ENCODE assay signal across 23 cellular contexts in genomic region chr9:101478906-101479305, GRCh38. TPM values are rescaled to one million over a fixed set of nuclear protein-coding genes. Genes with fewer than 3 reads are reported as not detected.
DNase-seq lines count a peak whose midpoint lies in the region; ATAC-seq, FAIRE-seq and TF ChIP-seq lines count a peak whose summit lies in the region.
"Had no signal": no experiment of that assay in that cellular context is flagged by ENCODE, and none has a peak within 500 bp of the region (broad histone marks: within the 10 kb centered on the region; RNA-seq: fewer than 3 reads in every experiment).

No MANE protein-coding gene starts in this region.

- ATAC-seq in SK-N-SH treated with all-trans-retinoic acid at 6 μM for 48 hours: 0 out of 3 replicates have a peak, but pooled peaks have one; percentile 16
- peak; percentile 12; the same call in 1 of the 3 replicates for ATAC-seq in K562
- ATAC-seq in left colon: peak; percentile 7
- ATAC-seq in upper lobe of right lung: peak; percentile 24
- no peak for ATAC-seq in GM21515 (IDR thresholded peaks at IDR 0.05; ENCODE audit: unreplicated experiment)
- ATAC-seq: activated T-helper 17 cell treated with anti-CD3 and anti-CD28 coated beads, Interleukin-2, amount 50 U/mL, for 72 hours had no signal

- in situ Hi-C loops in K562 (cut with MboI): no loop called here

- no peaks in the 10 kb centered on the region for H4K20me1 ChIP-seq in SK-N-SH (ENCODE audit: insufficient read depth)
- H4K20me1 ChIP-seq in K562 (replicated peaks; ENCODE audit: control insufficient read depth, insufficient read depth, low read length): no peaks in the 10 kb centered on the region

- POLR2A ChIA-PET in SK-N-SH (lab: Yijun Ruan, JAX) (no interaction called here), K562 (lab: Yijun Ruan, JAX) (no interaction called here)

- no peaks in the 10 kb centered on the region for H3K9me3 ChIP-seq in SK-N-SH
- no peaks in the 10 kb centered on the region for H3K9me3 ChIP-seq in K562 (replicated peaks; ENCODE audit: control insufficient read depth, insufficient read depth, low read depth, low read length)
- H3K9me3 ChIP-seq in upper lobe of right lung: no peaks in the 10 kb centered on the region

- H3K27ac ChIP-seq in SK-N-SH (ENCODE audit: low read depth in 2 of 2, low read length in 1 of 2) (no peak overlapping the region), K562 (ENCODE audit: extremely low read depth, low read depth, low read length) (no peak overlapping the region), upper lobe of right lung (no peak overlapping the region)
- H3K27ac ChIP-seq: brain microvascular endothelial cell had no signal

- no peaks in the 10 kb centered on the region for H3K36me3 Mint-ChIP-seq in activated T-helper 1 cell treated with anti-CD3 and anti-CD28 coated beads, Interleukin-12 subunit alpha, Interleukin-12 subunit beta, Interleukin-2, Interleukin-4 antibody, amounts not matched to agents 30 ng/mL and 10 ng/mL and 1 ng/mL, durations not matched to agents 14 hours and 24 hours and 36 hours (ENCODE audit: low read depth)
- H3K36me3 Mint-ChIP-seq: activated naive CD8-positive, alpha-beta T cell treated with anti-CD3 and anti-CD28 coated beads, Interleukin-2, amount 10 ng/mL, durations not matched to agents 7 days and 5 days; natural killer cell treated with Interleukin-12 subunit alpha and Interleukin-12 subunit beta and Interleukin-15 and Interleukin-18, amount 100 ng/mL, for 72 hours had no signal

- DNase-seq in SK-N-SH (no peak), K562 (ENCODE audit: extremely low read depth in 1 of 4, low spot score in 3 of 4) (no peak), left colon (no peak), upper lobe of right lung (no peak), inferior parietal cortex (ENCODE audit: extremely low spot score) (no peak)
- no peak for DNase-seq in activated T-helper 1 cell treated with anti-CD3 and anti-CD28 coated beads, Interleukin-12 subunit alpha, Interleukin-12 subunit beta, Interleukin-2, Interleukin-4 antibody, amounts not matched to agents 30 ng/mL and 10 ng/mL and 1 ng/mL, durations not matched to agents 14 hours and 24 hours and 36 hours (ENCODE audit: low spot score)
- DNase-seq: activated naive CD8-positive, alpha-beta T cell treated with anti-CD3 and anti-CD28 coated beads, Interleukin-2, amount 10 ng/mL, durations not matched to agents 7 days and 5 days; brain microvascular endothelial cell; posterior cingulate gyrus; stimulated activated CD4-positive, alpha-beta T cell treated with anti-CD3 and anti-CD28 coated beads, Interleukin-4, amount 100 ng/mL, for 4 hours; T-helper 2 cell had no signal

- peaks cover 12% of the 10 kb centered on the region for H3K27me3 Mint-ChIP-seq in activated T-helper 1 cell treated with anti-CD3 and anti-CD28 coated beads, Interleukin-12 subunit alpha, Interleukin-12 subunit beta, Interleukin-2, Interleukin-4 antibody, amounts not matched to agents 30 ng/mL and 10 ng/mL and 1 ng/mL, durations not matched to agents 14 hours and 24 hours and 36 hours (ENCODE audit: insufficient read depth)

- no TSS peak for BruUV-seq in K562 (replicated peaks; lab: Mats Ljungman, UMichigan)

- H3K9me2 ChIP-seq in SK-N-SH: no peaks in the 10 kb centered on the region

- H3K27me3 ChIP-seq in SK-N-SH (ENCODE audit: insufficient read depth) (no peaks in the 10 kb centered on the region), K562 (ENCODE audit: control insufficient read depth in 2 of 2, insufficient read depth in 2 of 2, low read length in 2 of 2) (peaks cover 0 to 16% of the 10 kb centered on the region in 2 experiments; a peak in 2 of 5 replicates), upper lobe of right lung (no peaks in the 10 kb centered on the region)
- H3K27me3 ChIP-seq: brain microvascular endothelial cell had no signal

- H3K4me1 Mint-ChIP-seq in activated T-helper 1 cell treated with anti-CD3 and anti-CD28 coated beads, Interleukin-12 subunit alpha, Interleukin-12 subunit beta, Interleukin-2, Interleukin-4 antibody, amounts not matched to agents 30 ng/mL and 10 ng/mL and 1 ng/mL, durations not matched to agents 14 hours and 24 hours and 36 hours (ENCODE audit: low read depth): no peaks in the 10 kb centered on the region
- H3K4me1 Mint-ChIP-seq: activated naive CD8-positive, alpha-beta T cell treated with anti-CD3 and anti-CD28 coated beads, Interleukin-2, amount 10 ng/mL, durations not matched to agents 7 days and 5 days; activated T-helper 17 cell treated with anti-CD3 and anti-CD28 coated beads, Interleukin-2, amount 50 U/mL, for 72 hours had no signal

- intact Hi-C loops in K562 (cut with micrococcal nuclease) (no loop called here), left colon (cut with DNase I, micrococcal nuclease) (no loop called here), upper lobe of right lung (cut with DNase I) (no loop called here)
- intact Hi-C loops in activated T-helper 1 cell treated with anti-CD3 and anti-CD28 coated beads, Interleukin-12 subunit alpha, Interleukin-12 subunit beta, Interleukin-2, Interleukin-4 antibody, amounts not matched to agents 30 ng/mL and 10 ng/mL and 1 ng/mL, durations not matched to agents 14 hours and 24 hours and 36 hours (cut with micrococcal nuclease): no loop called here

- FAIRE-seq in K562 (lab: Jason Lieb, UNC): no peak
- FAIRE-seq: D721Med, G401.6 had no signal

- H3K9me1 ChIP-seq in K562 (ENCODE audit: control insufficient read depth, insufficient read depth, low read length): no peaks in the 10 kb centered on the region

- no peak overlapping the region for H3K4me3 Mint-ChIP-seq in activated T-helper 1 cell treated with anti-CD3 and anti-CD28 coated beads, Interleukin-12 subunit alpha, Interleukin-12 subunit beta, Interleukin-2, Interleukin-4 antibody, amounts not matched to agents 30 ng/mL and 10 ng/mL and 1 ng/mL, durations not matched to agents 14 hours and 24 hours and 36 hours
- H3K4me3 Mint-ChIP-seq: activated naive CD8-positive, alpha-beta T cell treated with anti-CD3 and anti-CD28 coated beads, Interleukin-2, amount 10 ng/mL, durations not matched to agents 7 days and 5 days; activated T-helper 17 cell treated with anti-CD3 and anti-CD28 coated beads, Interleukin-2, amount 50 U/mL, for 72 hours; natural killer cell treated with Interleukin-12 subunit alpha and Interleukin-12 subunit beta and Interleukin-15 and Interleukin-18, amount 100 ng/mL, for 72 hours had no signal

- CTCF ChIA-PET in SK-N-SH (lab: Yijun Ruan, JAX): interaction anchor here (10.8 kb wide), 1 partner anchor 19 kb away, joined by 135 read pairs; no protein-coding TSS in a partner anchor
- CTCF ChIA-PET in K562 (lab: Yijun Ruan, JAX; ENCODE audit: low intra/inter-chr PET ratio): no interaction called here

- peaks cover 5 to 26% of the 10 kb centered on the region in 2 experiments for H3K36me3 ChIP-seq in SK-N-SH (replicated peaks in 1 of 2; ENCODE audit: control insufficient read depth in 1 of 2, insufficient read depth in 2 of 2, low read length in 1 of 2)
- peaks cover 21% of the 10 kb centered on the region; the same call in 2 of the 3 replicates for H3K36me3 ChIP-seq in K562 (ENCODE audit: control insufficient read depth, insufficient read depth, low read length)
- no peaks in the 10 kb centered on the region for H3K36me3 ChIP-seq in upper lobe of right lung

- H3K4me2 ChIP-seq in SK-N-SH: no peak overlapping the region
- H3K4me2 ChIP-seq in K562 (ENCODE audit: insufficient read depth, low read length): no peak overlapping the region

- TF ChIP-seq RAD21 in SK-N-SH (IDR thresholded peaks at IDR 0.05; ENCODE audit: low read length) (no peak), K562 (CRISPR knock-in tag; conservative IDR thresholded peaks at IDR 0.05 in 1 of 2, IDR thresholded peaks at IDR 0.05 in 1 of 2) (no peak)

- no peak overlapping the region for H3K27ac Mint-ChIP-seq in activated T-helper 1 cell treated with anti-CD3 and anti-CD28 coated beads, Interleukin-12 subunit alpha, Interleukin-12 subunit beta, Interleukin-2, Interleukin-4 antibody, amounts not matched to agents 30 ng/mL and 10 ng/mL and 1 ng/mL, durations not matched to agents 14 hours and 24 hours and 36 hours
- H3K27ac Mint-ChIP-seq: activated naive CD8-positive, alpha-beta T cell treated with anti-CD3 and anti-CD28 coated beads, Interleukin-2, amount 10 ng/mL, durations not matched to agents 7 days and 5 days; activated T-helper 17 cell treated with anti-CD3 and anti-CD28 coated beads, Interleukin-2, amount 50 U/mL, for 72 hours; natural killer cell treated with Interleukin-12 subunit alpha and Interleukin-12 subunit beta and Interleukin-15 and Interleukin-18, amount 100 ng/mL, for 72 hours had no signal

- H2AFZ ChIP-seq in SK-N-SH (ENCODE audit: low read depth) (no peak overlapping the region), K562 (ENCODE audit: low read depth, low read length) (no peak overlapping the region)

- H3K4me1 ChIP-seq in SK-N-SH (ENCODE audit: control insufficient read depth in 1 of 2, insufficient read depth in 2 of 2, low read depth in 1 of 2, low read length in 1 of 2) (no peaks in the 10 kb centered on the region), K562 (replicated peaks in 1 of 2; ENCODE audit: control insufficient read depth in 2 of 2, insufficient read depth in 2 of 2, low read length in 2 of 2) (peaks cover 9% of the 10 kb centered on the region in 2 experiments; a peak in 3 of 5 replicates), upper lobe of right lung (peaks cover 5% of the 10 kb centered on the region)

- H3F3A ChIP-seq in SK-N-SH (replicated peaks; ENCODE audit: insufficient read depth): peaks cover 3% of the 10 kb centered on the region

- no peak for TF ChIP-seq CTCF in SK-N-SH (IDR thresholded peaks at IDR 0.05)
- no peak for TF ChIP-seq CTCF in K562 (IDR thresholded peaks at IDR 0.05 in 2 of 3, conservative IDR thresholded peaks at IDR 0.05 in 1 of 3; ENCODE audit: insufficient read depth in 2 of 3, low read depth in 1 of 3, low read length in 3 of 3)
- no peak for TF ChIP-seq CTCF in upper lobe of right lung (IDR thresholded peaks at IDR 0.05)

- H3K79me2 ChIP-seq in SK-N-SH (ENCODE audit: insufficient read depth): no peaks in the 10 kb centered on the region
- H3K79me2 ChIP-seq in K562 (ENCODE audit: control insufficient read depth, insufficient read depth, low read length): peaks cover 10% of the 10 kb centered on the region; the same call in 1 of the 3 replicates

- WGBS in SK-N-SH (ENCODE audit: low lambda C conversion rate): 96% methylated on average over 3 of the region's 3 CpGs
- WGBS in K562 (ENCODE audit: insufficient coverage, low coverage, missing lambda C conversion rate): 19% methylated on average over 3 of the region's 3 CpGs

- H3K9ac ChIP-seq in SK-N-SH (no peak overlapping the region), K562 (ENCODE audit: insufficient read depth in 1 of 2, low read depth in 2 of 2, low read length in 2 of 2) (no peak overlapping the region)

- H3K4me3 ChIP-seq in SK-N-SH (ENCODE audit: low read depth in 2 of 2, low read length in 1 of 2): no peak overlapping the region
- no peak overlapping the region for H3K4me3 ChIP-seq in K562
- H3K4me3 ChIP-seq in upper lobe of right lung: no peak overlapping the region
- H3K4me3 ChIP-seq: lung had no signal

- TF ChIP-seq POLR2A in K562 (conservative IDR thresholded peaks at IDR 0.05): no peak

- H3K9me3 Mint-ChIP-seq in activated T-helper 1 cell treated with anti-CD3 and anti-CD28 coated beads, Interleukin-12 subunit alpha, Interleukin-12 subunit beta, Interleukin-2, Interleukin-4 antibody, amounts not matched to agents 30 ng/mL and 10 ng/mL and 1 ng/mL, durations not matched to agents 14 hours and 24 hours and 36 hours: no peaks in the 10 kb centered on the region
- H3K9me3 Mint-ChIP-seq: activated naive CD8-positive, alpha-beta T cell treated with anti-CD3 and anti-CD28 coated beads, Interleukin-2, amount 10 ng/mL, durations not matched to agents 7 days and 5 days; activated T-helper 17 cell treated with anti-CD3 and anti-CD28 coated beads, Interleukin-2, amount 50 U/mL, for 72 hours; natural killer cell treated with Interleukin-12 subunit alpha and Interleukin-12 subunit beta and Interleukin-15 and Interleukin-18, amount 100 ng/mL, for 72 hours had no signal

- TF ChIP-seq EP300 in SK-N-SH (IDR thresholded peaks at IDR 0.05; ENCODE audit: borderline replicate concordance in 1 of 2, low read depth in 1 of 2, low read length in 1 of 2) (no peak), K562 (IDR thresholded peaks at IDR 0.05; ENCODE audit: low read length) (no peak)

RNA-seq across cellular contexts. Expression of gene ALDOB, which starts 43.3 kb away (rescaled TPM):
- polyA plus RNA-seq in SK-N-SH (2012; rRNA removed) (not detected in 2 replicates), K562 (2011; rRNA removed) (not detected in 2 replicates), K562 (2014; fragmentation: Illumina TruSeq; extraction: Trizol) (not detected in 2 replicates), K562 (2014; fragmentation: Nextera tagmentation; extraction: Ambion mirVana) (not detected), K562 (2014; rRNA removed) (not detected in 2 replicates)
- not detected in 2 replicates for polyA plus RNA-seq in SK-N-SH (2012; cell fraction: cytosol; rRNA removed)
- polyA plus RNA-seq in SK-N-SH (2012; cell fraction: nucleus; rRNA removed): not detected in 2 replicates
- not detected in 2 replicates for total RNA-seq in K562 (2011; cell fraction: chromatin; rRNA removed; ENCODE audit: low replicate concordance)
- total RNA-seq in K562 (2011; cell fraction: nucleolus; rRNA removed): not detected in 2 replicates
- total RNA-seq in K562 (2011; cell fraction: nucleoplasm; rRNA removed): not detected in 2 replicates
- total RNA-seq in K562 (2014; rRNA removed) (not detected in 2 replicates), K562 (2014; rRNA removed; fragmentation: Illumina TruSeq; extraction: Trizol) (not detected in 2 replicates), K562 (2015; rRNA removed; fragmentation: Illumina TruSeq; extraction: Trizol) (not detected in 2 replicates), K562 (2021) (0.78 and 0.80 TPM in 2 replicates), left colon (10 to 100 TPM in 1 of 2 donors, 1 to 10 TPM in 1; 2.7 to 39.3 TPM), upper lobe of right lung (not detected)
- polyA plus RNA-seq in K562 (2011; cell fraction: cytosol; rRNA removed): not detected in 2 replicates
- 0.10 TPM in 1 of 2 replicates, not detected in the other for polyA plus RNA-seq in K562 (2011; cell fraction: nucleus; rRNA removed)
- 0.06 TPM in 1 of 2 replicates, not detected in the other for polyA plus RNA-seq in K562 (2012)
- polyA minus RNA-seq in K562 (2011; rRNA and poly(A)+ RNA removed): not detected in 2 replicates
- polyA minus RNA-seq in K562 (2011; cell fraction: cytosol; rRNA and poly(A)+ RNA removed): not detected in 2 replicates
- not detected in 2 replicates for polyA minus RNA-seq in K562 (2011; cell fraction: nucleus; rRNA and poly(A)+ RNA removed)
- not detected in 2 replicates for total RNA-seq in activated T-helper 1 cell treated with anti-CD3 and anti-CD28 coated beads, Interleukin-12 subunit alpha, Interleukin-12 subunit beta, Interleukin-2, Interleukin-4 antibody, amounts not matched to agents 30 ng/mL and 10 ng/mL and 1 ng/mL, durations not matched to agents 14 hours and 24 hours and 36 hours
- total RNA-seq: A673; activated naive CD8-positive, alpha-beta T cell treated with anti-CD3 and anti-CD28 coated beads, Interleukin-2, amount 10 ng/mL, durations not matched to agents 7 days and 5 days; activated T-helper 17 cell treated with anti-CD3 and anti-CD28 coated beads, Interleukin-2, amount 50 U/mL, for 72 hours; fibroblast of lung; HT1080; LHCN-M2; natural killer cell treated with Interleukin-12 subunit alpha and Interleukin-12 subunit beta and Interleukin-15 and Interleukin-18, amount 100 ng/mL, for 72 hours; subcutaneous adipose tissue had no signal
- polyA plus RNA-seq: fibroblast of lung had no signal

RNA-seq across cellular contexts. Expression of gene RNF20, which starts 54.7 kb away (rescaled TPM):
- polyA plus RNA-seq in SK-N-SH (2012; rRNA removed): 16.0 and 21.6 TPM in 2 replicates
- 21.7 and 24.1 TPM in 2 replicates for polyA plus RNA-seq in SK-N-SH (2012; cell fraction: cytosol; rRNA removed)
- 10.3 and 20.5 TPM in 2 replicates for polyA plus RNA-seq in SK-N-SH (2012; cell fraction: nucleus; rRNA removed)
- total RNA-seq in K562 (2011; cell fraction: chromatin; rRNA removed; ENCODE audit: low replicate concordance): 11.4 and 18.1 TPM in 2 replicates
- 4.0 and 5.4 TPM in 2 replicates for total RNA-seq in K562 (2011; cell fraction: nucleolus; rRNA removed)
- 7.6 and 8.2 TPM in 2 replicates for total RNA-seq in K562 (2011; cell fraction: nucleoplasm; rRNA removed)
- total RNA-seq in K562 (2014; rRNA removed): 12.7 and 13.9 TPM in 2 replicates
- 22.9 and 30.4 TPM in 2 replicates for total RNA-seq in K562 (2014; rRNA removed; fragmentation: Illumina TruSeq; extraction: Trizol)
- 24.3 and 25.0 TPM in 2 replicates for total RNA-seq in K562 (2015; rRNA removed; fragmentation: Illumina TruSeq; extraction: Trizol)
- total RNA-seq in K562 (2021): 21.2 and 23.3 TPM in 2 replicates
- 14.2 and 22.5 TPM in 2 replicates for polyA plus RNA-seq in K562 (2011; rRNA removed)
- polyA plus RNA-seq in K562 (2011; cell fraction: cytosol; rRNA removed): 3.4 and 8.2 TPM in 2 replicates
- 9.0 and 11.0 TPM in 2 replicates for polyA plus RNA-seq in K562 (2011; cell fraction: nucleus; rRNA removed)
- polyA plus RNA-seq in K562 (2012): 23.2 and 23.5 TPM in 2 replicates
- 19.4 and 22.1 TPM in 2 replicates for polyA plus RNA-seq in K562 (2014; fragmentation: Illumina TruSeq; extraction: Trizol)
- polyA plus RNA-seq in K562 (2014; fragmentation: Nextera tagmentation; extraction: Ambion mirVana): 10 to 100 TPM in 1 of 2 experiments, 1 to 10 TPM in 1; 5.5 to 11.2 TPM
- 15.0 and 18.0 TPM in 2 replicates for polyA plus RNA-seq in K562 (2014; rRNA removed)
- 39.5 and 39.8 TPM in 2 replicates for polyA minus RNA-seq in K562 (2011; rRNA and poly(A)+ RNA removed)
- polyA minus RNA-seq in K562 (2011; cell fraction: cytosol; rRNA and poly(A)+ RNA removed): 8.5 and 9.6 TPM in 2 replicates
- 6.3 and 12.3 TPM in 2 replicates for polyA minus RNA-seq in K562 (2011; cell fraction: nucleus; rRNA and poly(A)+ RNA removed)
- 10 to 100 TPM; 31.9 to 35.0 TPM for total RNA-seq in left colon
- 48.1 TPM for total RNA-seq in upper lobe of right lung
- 39.3 and 45.9 TPM in 2 replicates for total RNA-seq in activated T-helper 1 cell treated with anti-CD3 and anti-CD28 coated beads, Interleukin-12 subunit alpha, Interleukin-12 subunit beta, Interleukin-2, Interleukin-4 antibody, amounts not matched to agents 30 ng/mL and 10 ng/mL and 1 ng/mL, durations not matched to agents 14 hours and 24 hours and 36 hours
